In the genomic region with DNA sequence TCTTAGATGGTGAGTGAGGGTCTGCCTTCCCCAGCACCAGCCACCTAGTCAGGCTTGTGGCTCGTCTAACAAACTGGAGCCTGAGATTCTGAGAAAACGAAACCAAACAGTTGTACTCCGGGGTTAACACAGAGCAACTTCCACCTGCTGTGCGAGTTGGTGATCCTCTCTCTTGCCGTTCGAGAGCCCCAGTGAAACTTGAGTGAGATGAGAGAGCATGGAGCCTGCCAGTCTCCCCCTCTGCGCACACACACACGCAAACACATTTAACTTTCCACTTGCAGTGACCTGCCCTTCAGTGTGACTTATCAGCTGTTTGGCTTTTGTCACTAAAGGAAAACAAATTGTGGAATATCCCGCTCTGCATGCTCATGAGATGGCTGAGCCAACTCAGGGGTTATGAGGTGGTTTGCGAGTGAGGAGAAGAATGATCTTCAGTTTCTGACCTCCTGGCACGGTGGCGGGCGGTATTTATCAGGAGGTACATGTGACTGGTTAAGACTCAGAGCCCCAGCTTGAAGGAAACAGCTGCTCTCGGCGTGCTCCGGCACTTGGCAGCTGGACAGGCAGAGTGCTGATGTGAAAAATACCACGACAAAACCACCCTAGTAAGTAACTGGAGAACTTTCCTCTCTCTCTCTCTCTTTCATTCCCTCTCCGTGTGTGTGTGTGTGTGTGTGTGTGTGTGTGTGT, we compare ENCODE assay signal across 8 cellular contexts. TPM values are rescaled to one million over a fixed set of nuclear protein-coding genes. Genes with fewer than 3 reads are reported as not detected.
DNase-seq lines count a peak whose midpoint lies in the region; ATAC-seq and TF ChIP-seq lines count a peak whose summit lies in the region.

Gene RASGRP3, plus strand, starts transcription at position 550 of the 693 bp plus-strand sequence. CDS start 38,488 bp downstream, outside the sequence.

- intact Hi-C loops in CD4-positive, alpha-beta T cell (cut with DNase I, micrococcal nuclease), result loop anchor here (1.0 to 10.0 kb wide), 3 partner anchors 106 to 619 kb away; partner anchors contain the start of gene FAM98A (in 1 of the 2)

- H3K4me2 ChIP-seq in OCI-LY1 (ENCODE audit: low read length), result peak within 1 kb of the TSS; percentile 98

- no peak for TF ChIP-seq CTCF in CD4-positive, alpha-beta T cell (IDR thresholded peaks at IDR 0.05)
- TF ChIP-seq CTCF in OCI-LY1 (IDR thresholded peaks at IDR 0.05; ENCODE audit: low read length), result no peak

- H3K9me2 ChIP-seq in OCI-LY1 (ENCODE audit: low read depth, low read length), result no peaks in the 10 kb centered on the region

- H3K27ac ChIP-seq in CD4-positive, alpha-beta T cell (ENCODE audit: low read depth, low read length), result peak within 1 kb of the TSS; percentile 87
- peak within 1 kb of the TSS; percentile 97 for H3K27ac ChIP-seq in OCI-LY1 (ENCODE audit: low read depth, low read length, poor library complexity, severe bottlenecking)
- H3K27ac ChIP-seq in muscle layer of colon (ENCODE audit: low read depth, low read length), result peak within 1 kb of the TSS; percentile 74

- H3K4me1 Mint-ChIP-seq in CD4-positive, alpha-beta T cell (ENCODE audit: low read depth), result peaks cover 36% of the 10 kb centered on the region
- peaks cover 52% of the 10 kb centered on the region for H3K4me1 Mint-ChIP-seq in activated T-cell treated with anti-CD3 and anti-CD28 coated beads, Interleukin-2, amount 50 U/mL, for 24 hours (ENCODE audit: low read depth)

- H3K27ac Mint-ChIP-seq in CD4-positive, alpha-beta T cell, result peak within 1 kb of the TSS; percentile 97
- peak within 1 kb of the TSS; percentile 97 for H3K27ac Mint-ChIP-seq in activated T-cell treated with anti-CD3 and anti-CD28 coated beads, Interleukin-2, amount 50 U/mL, for 24 hours

- peak; percentile 75 for ATAC-seq in CD4-positive, alpha-beta T cell (ENCODE audit: poor library complexity)
- ATAC-seq in GM19395 (IDR thresholded peaks at IDR 0.05; ENCODE audit: unreplicated experiment) (peak; percentile 63), HG03521 (IDR thresholded peaks at IDR 0.05; ENCODE audit: unreplicated experiment) (peak; percentile 53), esophagus mucosa (peak; percentile 67)

- H3K4me3 Mint-ChIP-seq in CD4-positive, alpha-beta T cell, result peak within 1 kb of the TSS; percentile 96
- H3K4me3 Mint-ChIP-seq in activated T-cell treated with anti-CD3 and anti-CD28 coated beads, Interleukin-2, amount 50 U/mL, for 24 hours, result peak within 1 kb of the TSS; percentile 82

- no peaks in the 10 kb centered on the region for H3K9me3 Mint-ChIP-seq in CD4-positive, alpha-beta T cell
- H3K9me3 Mint-ChIP-seq in activated T-cell treated with anti-CD3 and anti-CD28 coated beads, Interleukin-2, amount 50 U/mL, for 24 hours, result no peaks in the 10 kb centered on the region

- peaks cover 17% of the 10 kb centered on the region for H3K79me2 ChIP-seq in OCI-LY1 (ENCODE audit: insufficient read depth, low read length)

- no peaks in the 10 kb centered on the region for H3K9me3 ChIP-seq in CD4-positive, alpha-beta T cell (ENCODE audit: control insufficient read depth, low read length)
- H3K9me3 ChIP-seq in OCI-LY1 (ENCODE audit: low read length), result no peaks in the 10 kb centered on the region
- H3K9me3 ChIP-seq in muscle layer of colon (ENCODE audit: low read length), result no peaks in the 10 kb centered on the region

- H4K20me1 ChIP-seq in OCI-LY1 (ENCODE audit: insufficient read depth, low read length), result no peaks in the 10 kb centered on the region

- H3K27me3 ChIP-seq in CD4-positive, alpha-beta T cell (ENCODE audit: control insufficient read depth, insufficient read depth, low read length), result no peaks in the 10 kb centered on the region
- H3K27me3 ChIP-seq in OCI-LY1 (ENCODE audit: insufficient read depth, low read length) (no peaks in the 10 kb centered on the region), muscle layer of colon (ENCODE audit: control insufficient read depth in 1 of 2, insufficient read depth in 2 of 2, low read length in 2 of 2) (no peaks in the 10 kb centered on the region)

- no peaks in the 10 kb centered on the region for H3F3A ChIP-seq in OCI-LY1 (ENCODE audit: insufficient read depth, low read length)

- peaks cover 13% of the 10 kb centered on the region for H3K36me3 Mint-ChIP-seq in CD4-positive, alpha-beta T cell (ENCODE audit: low read depth)
- no peaks in the 10 kb centered on the region for H3K36me3 Mint-ChIP-seq in activated T-cell treated with anti-CD3 and anti-CD28 coated beads, Interleukin-2, amount 50 U/mL, for 24 hours (ENCODE audit: low read depth)

- peak within 1 kb of the TSS; percentile 84 for H3K9ac ChIP-seq in OCI-LY1 (ENCODE audit: low read length)
- H3K9ac ChIP-seq in muscle layer of colon (ENCODE audit: low read length), result peak within 1 kb of the TSS; percentile 55

- H3K36me3 ChIP-seq in OCI-LY1 (ENCODE audit: insufficient read depth, low read length) (peaks cover 6% of the 10 kb centered on the region), muscle layer of colon (ENCODE audit: insufficient read depth, low read length) (no peaks in the 10 kb centered on the region)

- peak within 1 kb of the TSS; percentile 30; the same call in 1 of the 2 replicates for H2AFZ ChIP-seq in OCI-LY1 (ENCODE audit: low read length)

- peak; percentile 38 to 62 (median 46) for DNase-seq in CD4-positive, alpha-beta T cell
- peak; percentile 76 for DNase-seq in activated T-cell treated with anti-CD3 and anti-CD28 coated beads, Interleukin-2, amount 50 U/mL, for 24 hours
- peak; percentile 16 to 25 for DNase-seq in stimulated activated CD8-positive, alpha-beta memory T cell treated with anti-CD3 and anti-CD28 coated beads, Interleukin-7, amount 100 ng/mL, for 1 hour (ENCODE audit: low read depth in 2 of 2)

- no peaks in the 10 kb centered on the region for H3K27me3 Mint-ChIP-seq in CD4-positive, alpha-beta T cell
- H3K27me3 Mint-ChIP-seq in activated T-cell treated with anti-CD3 and anti-CD28 coated beads, Interleukin-2, amount 50 U/mL, for 24 hours, result no peaks in the 10 kb centered on the region

- CTCF ChIA-PET in CD4-positive, alpha-beta T cell (lab: Charles Lee), result interaction anchor here (0.6 to 1.7 kb wide), 12 partner anchors 8 to 274 kb away, joined by 3 to 10 read pairs (median 4); partner anchors contain the start of gene FAM98A

- POLR2A ChIA-PET in CD4-positive, alpha-beta T cell (lab: Charles Lee), result interaction anchor here (0.5 to 3.2 kb wide), 14 partner anchors 9 to 854 kb away, joined by 3 to 54 read pairs (median 4); partner anchors contain the start of genes FAM98A and TTC27

- peak within 1 kb of the TSS; percentile 71 for H3K4me3 ChIP-seq in OCI-LY1 (ENCODE audit: low read depth, low read length, poor library complexity, severe bottlenecking)
- H3K4me3 ChIP-seq in muscle layer of colon (ENCODE audit: low read depth in 1 of 2, low read length in 2 of 2), result peak within 1 kb of the TSS; percentile 22 to 93

- H3K4me1 ChIP-seq in OCI-LY1 (ENCODE audit: insufficient read depth, low read length, severe bottlenecking), result peaks cover 42% of the 10 kb centered on the region
- peaks cover 7% of the 10 kb centered on the region for H3K4me1 ChIP-seq in muscle layer of colon (ENCODE audit: insufficient read depth, low read length)

RNA-seq across cellular contexts. Expression of gene RASGRP3, which starts in this region (rescaled TPM):
- total RNA-seq in CD4-positive, alpha-beta T cell, result 1 to 10 TPM; 5.7 to 7.9 TPM
- total RNA-seq in esophagus mucosa, result 4.3 TPM

Comparison
In these comparisons a context has a peak if more than half of its experiments do, and no peak if none do; other contexts are left out.
1. Peak in every context shown above with its lines: DNase-seq, ATAC-seq, H3K4me3 ChIP-seq and H3K27ac ChIP-seq.
2. DNase-seq: peak in every context shown above with its lines; median percentile 76 in activated T-cell treated with anti-CD3 and anti-CD28 coated beads, Interleukin-2, amount 50 U/mL, for 24 hours; 46 in CD4-positive, alpha-beta T cell; 20 in stimulated activated CD8-positive, alpha-beta memory T cell treated with anti-CD3 and anti-CD28 coated beads, Interleukin-7, amount 100 ng/mL, for 1 hour.